ENCODE assay signal across 19 cellular contexts in the genomic region with DNA sequence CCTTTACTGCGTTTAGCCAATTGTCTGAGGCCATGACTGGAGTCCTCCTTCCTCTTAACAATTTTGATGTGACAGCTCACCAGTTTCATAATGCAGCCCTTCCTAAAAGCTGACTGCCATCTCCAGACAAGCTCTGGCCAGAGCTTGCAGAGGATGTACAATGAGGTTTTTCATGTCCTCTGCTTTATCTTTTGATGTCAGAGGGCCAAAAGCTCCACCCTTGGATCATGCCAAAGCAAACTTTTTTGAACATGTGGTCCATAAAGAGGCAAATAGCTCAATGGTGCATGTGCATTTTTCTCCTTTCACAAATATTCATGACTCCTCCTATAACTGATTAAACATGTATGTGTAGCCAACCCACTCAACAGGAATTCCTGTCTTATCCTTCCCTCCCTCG.
A peak's percentile ranks its signal among the peaks of the same experiment; 100 is the strongest.
DNase-seq lines count a peak whose midpoint lies in the region; TF ChIP-seq lines count a peak whose summit lies in the region.
"Had no signal": no experiment of that assay in that cellular context is flagged by ENCODE, and none has a peak within 500 bp of the region (broad histone marks: within the 10 kb centered on the region; RNA-seq: fewer than 3 reads in every experiment).

No MANE protein-coding gene starts in this region.

- no peak overlapping the region for H2BK12ac ChIP-seq in H9 (ENCODE audit: insufficient read length, low read depth, low read length)

- H3K36me3 Mint-ChIP-seq in H9 (ENCODE audit: insufficient read depth in 1 of 3, low read depth in 3 of 3), result 0 out of 7 replicates have a peak, but pooled peaks cover 0 to 2% (median 0%) of the 10 kb centered on the region in 3 experiments
- H3K36me3 Mint-ChIP-seq: CD4-positive, CD25-positive, alpha-beta regulatory T cell had no signal

- no peak overlapping the region for H3K4ac ChIP-seq in H9 (ENCODE audit: low read depth, low read length)

- H2BK15ac ChIP-seq in H9 (ENCODE audit: low read depth, low read length), result no peak overlapping the region

- peaks cover 0 to 6% of the 10 kb centered on the region in 2 experiments; a peak in 1 of 5 replicates for H3K9me3 Mint-ChIP-seq in H9

- intact Hi-C loops in esophagus muscularis mucosa (cut with DNase I) (no loop called here), adrenal gland (cut with DNase I) (no loop called here), testis (cut with DNase I; ENCODE audit: low total_unique reads) (no loop called here)

- H4K5ac ChIP-seq in H9 (ENCODE audit: insufficient read length, low read depth, low read length), result no peak overlapping the region

- H3K36me3 ChIP-seq in esophagus muscularis mucosa (no peaks in the 10 kb centered on the region), adrenal gland (replicated peaks in 1 of 2) (no peaks in the 10 kb centered on the region), testis (ENCODE audit: low read depth, missing control alignments) (no peaks in the 10 kb centered on the region)
- H3K36me3 ChIP-seq: BE2C, SJCRH30 had no signal

- TF ChIP-seq EP300 in esophagus muscularis mucosa (IDR thresholded peaks at IDR 0.05), result no peak

- no peaks in the 10 kb centered on the region for H3K79me2 ChIP-seq in H9 (ENCODE audit: insufficient read depth, low read length)

- no peak overlapping the region for H4K91ac ChIP-seq in H9 (ENCODE audit: insufficient read length, low read depth, low read length)

- peaks cover 3% of the 10 kb centered on the region; the same call in 1 of the 2 replicates for H3K27me3 Mint-ChIP-seq in H9 (ENCODE audit: low read depth)

- H3K4me3 ChIP-seq in esophagus muscularis mucosa, result no peak overlapping the region
- no peak overlapping the region for H3K4me3 ChIP-seq in adrenal gland
- H3K4me3 ChIP-seq in testis, result no peak overlapping the region
- H3K4me3 ChIP-seq: A549, SJCRH30 had no signal

- H3K27ac Mint-ChIP-seq in H9, result no peak overlapping the region; a peak in 1 of 7 replicates
- H3K27ac Mint-ChIP-seq: CD4-positive, CD25-positive, alpha-beta regulatory T cell had no signal

- no peak overlapping the region for H2BK20ac ChIP-seq in H9 (ENCODE audit: low read depth, low read length, poor library complexity, severe bottlenecking)

- peaks cover 0 to 6% of the 10 kb centered on the region in 2 experiments; a peak in 1 of 4 replicates for H3K4me1 Mint-ChIP-seq in H9

- H3K4me2 ChIP-seq in H9 (ENCODE audit: insufficient read depth, insufficient read length, low read length), result no peak overlapping the region
- H3K4me2 ChIP-seq: A549 had no signal

- no peak overlapping the region for H3K14ac ChIP-seq in H9 (ENCODE audit: insufficient read depth, low read length)

- H2AK5ac ChIP-seq in H9 (ENCODE audit: insufficient read length, low read length), result no peak overlapping the region

- no peak overlapping the region for H2AFZ ChIP-seq in H9 (ENCODE audit: low read length)

- H3K4me3 Mint-ChIP-seq in H9, result no peak overlapping the region
- H3K4me3 Mint-ChIP-seq: CD4-positive, CD25-positive, alpha-beta regulatory T cell had no signal

- no peaks in the 10 kb centered on the region for H3K9me3 ChIP-seq in esophagus muscularis mucosa
- no peaks in the 10 kb centered on the region for H3K9me3 ChIP-seq in adrenal gland (replicated peaks in 1 of 3)
- no peaks in the 10 kb centered on the region for H3K9me3 ChIP-seq in H9 (ENCODE audit: control insufficient read depth, low read depth, low read length)
- no peaks in the 10 kb centered on the region for H3K9me3 ChIP-seq in testis
- H3K9me3 ChIP-seq: A549, BE2C, SJCRH30 had no signal

- H4K8ac ChIP-seq in H9 (replicated peaks; ENCODE audit: insufficient read length, low read depth, low read length), result no peak overlapping the region

- no peak overlapping the region for H3K9ac ChIP-seq in H9 (ENCODE audit: extremely low read depth, insufficient read length, low read length)

- no peaks in the 10 kb centered on the region for H4K20me1 ChIP-seq in H9 (ENCODE audit: control insufficient read depth, insufficient read depth, insufficient read length)

- TF ChIP-seq POLR2A in esophagus muscularis mucosa (IDR thresholded peaks at IDR 0.05; ENCODE audit: low read depth) (no peak), adrenal gland (IDR thresholded peaks at IDR 0.05) (no peak), testis (IDR thresholded peaks at IDR 0.05) (no peak)

- TF ChIP-seq CTCF in esophagus muscularis mucosa (IDR thresholded peaks at IDR 0.05) (no peak), adrenal gland (IDR thresholded peaks at IDR 0.05) (no peak), H9 (conservative IDR thresholded peaks at IDR 0.05) (no peak), testis (IDR thresholded peaks at IDR 0.05) (no peak)

- H3K79me1 ChIP-seq in H9 (ENCODE audit: insufficient read depth, low read depth, low read length, poor library complexity, severe bottlenecking), result no peaks in the 10 kb centered on the region

- no peak overlapping the region for H2BK120ac ChIP-seq in H9 (ENCODE audit: low read depth, low read length, poor library complexity, severe bottlenecking)

- 62% methylated on average over 2 of the region's 2 CpGs for WGBS in esophagus muscularis mucosa
- WGBS in adrenal gland, 4 donors, result 55 to 70% (median 60%) methylated on average over 2 of the region's 2 CpGs
- no CpG with 5 or more reads among the region's 2 CpGs for WGBS in H9 (ENCODE audit: extremely low coverage, insufficient read length, low lambda C conversion rate)
- 73% methylated on average over 2 of the region's 2 CpGs for WGBS in testis, 2 donors

- no peak overlapping the region for H3T11ph ChIP-seq in H9 (ENCODE audit: low read length)

- DNase-seq in EH (ENCODE audit: low read depth), result peak; percentile 48
- DNase-seq in M059J (ENCODE audit: low read depth), result peak; percentile 25
- peak; percentile 42 for DNase-seq in esophagus muscularis mucosa (ENCODE audit: extremely low spot score)
- peak; percentile 5 for DNase-seq in iris pigment epithelial cell (ENCODE audit: low read depth)
- no peak for DNase-seq in adrenal gland
- no peak for DNase-seq in H9
- no peak for DNase-seq in testis
- DNase-seq: BE2C; CD4-positive, CD25-positive, alpha-beta regulatory T cell; DMS79 treated with DMSO at 0.1 percent for 48 hours; Kasumi-1; NCI-H1092; NCI-H1436; NCI-H1930; NCI-H345; NCI-H524; OCI-M1; SJCRH30 had no signal

- H3K56ac ChIP-seq in H9 (ENCODE audit: insufficient read length, low read depth, low read length), result no peak overlapping the region

- no peaks in the 10 kb centered on the region for H3K23me2 ChIP-seq in H9 (ENCODE audit: insufficient read length, low read depth, low read length, poor library complexity, severe bottlenecking)

- no peak overlapping the region for H3K27ac ChIP-seq in esophagus muscularis mucosa (replicated peaks in 1 of 4)
- no peak overlapping the region for H3K27ac ChIP-seq in adrenal gland
- no peak overlapping the region for H3K27ac ChIP-seq in H9 (ENCODE audit: insufficient read length, low read depth, low read length)
- H3K27ac ChIP-seq in testis, result no peak overlapping the region
- H3K27ac ChIP-seq: A549, SJCRH30 had no signal

- H3K23ac ChIP-seq in H9 (ENCODE audit: insufficient read length, low read depth, low read length), result no peak overlapping the region

- H3K4me1 ChIP-seq in esophagus muscularis mucosa (no peaks in the 10 kb centered on the region), adrenal gland (replicated peaks in 1 of 2) (no peaks in the 10 kb centered on the region), H9 (ENCODE audit: insufficient read depth, low read length) (no peaks in the 10 kb centered on the region), testis (no peaks in the 10 kb centered on the region)
- H3K4me1 ChIP-seq: A549, BE2C had no signal

- H3K27me3 ChIP-seq in esophagus muscularis mucosa (no peaks in the 10 kb centered on the region), adrenal gland (no peaks in the 10 kb centered on the region), H9 (ENCODE audit: insufficient read depth, low read length) (no peaks in the 10 kb centered on the region), testis (no peaks in the 10 kb centered on the region)
- H3K27me3 ChIP-seq: BE2C, SJCRH30 had no signal

- no peak overlapping the region for H2BK5ac ChIP-seq in H9 (ENCODE audit: insufficient read length, low read length)

- H3K18ac ChIP-seq in H9 (ENCODE audit: insufficient read length, low read depth, low read length), result no peak overlapping the region

Comparison
In these comparisons a context has a peak if more than half of its experiments do, and no peak if none do; other contexts are left out.
1. DNase-seq: peak in EH (single experiment), M059J (single experiment), esophagus muscularis mucosa (single experiment) and iris pigment epithelial cell (single experiment); none in adrenal gland (0 of 7), H9 (single experiment) and testis (single experiment).